ENCODE assay signal across 1 cellular context in the genomic region with DNA sequence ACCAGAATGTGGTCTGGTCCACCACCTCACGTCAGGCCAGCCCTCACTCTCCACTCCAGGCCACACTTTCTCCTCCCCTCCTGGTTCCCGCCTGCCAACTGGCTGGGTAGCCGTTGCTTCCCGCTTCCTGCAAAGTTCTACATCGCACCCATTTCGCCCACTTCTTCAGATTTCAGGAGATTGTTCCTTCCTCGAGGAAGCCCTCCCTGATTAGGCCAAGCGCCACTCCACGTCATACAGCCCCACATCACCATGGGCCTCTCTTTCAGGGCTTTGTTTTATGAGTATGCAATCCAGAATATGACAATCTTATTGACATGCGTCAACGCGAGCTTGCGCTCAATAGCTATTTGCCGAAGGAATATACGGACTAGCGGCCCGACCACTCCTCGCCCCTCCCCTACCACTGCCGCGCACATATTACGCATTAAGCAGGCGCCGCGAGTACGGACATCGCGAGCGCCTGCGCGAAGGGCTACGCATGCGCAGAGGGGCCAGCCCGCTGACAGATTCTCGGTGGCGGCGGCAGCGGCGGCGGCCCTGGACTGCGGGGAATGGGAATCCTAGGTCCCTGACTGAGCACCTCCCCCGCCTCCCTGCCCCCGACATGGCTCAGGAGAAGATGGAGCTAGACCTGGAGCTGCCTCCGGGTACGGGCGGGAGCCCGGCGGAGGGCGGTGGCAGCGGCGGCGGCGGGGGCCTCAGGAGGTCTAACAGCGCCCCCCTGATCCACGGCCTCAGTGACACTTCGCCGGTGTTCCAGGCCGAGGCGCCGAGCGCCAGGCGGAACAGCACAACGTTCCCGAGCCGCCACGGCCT.
A peak's percentile ranks its signal among the peaks of the same experiment; 100 is the strongest.
TF ChIP-seq lines count a peak whose summit lies in the region.

No MANE protein-coding gene starts in this region.

TF ChIP-seq in HepG2, 621 proteins besides CTCF, POLR2A, EP300 and RAD21 (continued from another document and continues in another):
- TF ChIP-seq, protein P1, sequence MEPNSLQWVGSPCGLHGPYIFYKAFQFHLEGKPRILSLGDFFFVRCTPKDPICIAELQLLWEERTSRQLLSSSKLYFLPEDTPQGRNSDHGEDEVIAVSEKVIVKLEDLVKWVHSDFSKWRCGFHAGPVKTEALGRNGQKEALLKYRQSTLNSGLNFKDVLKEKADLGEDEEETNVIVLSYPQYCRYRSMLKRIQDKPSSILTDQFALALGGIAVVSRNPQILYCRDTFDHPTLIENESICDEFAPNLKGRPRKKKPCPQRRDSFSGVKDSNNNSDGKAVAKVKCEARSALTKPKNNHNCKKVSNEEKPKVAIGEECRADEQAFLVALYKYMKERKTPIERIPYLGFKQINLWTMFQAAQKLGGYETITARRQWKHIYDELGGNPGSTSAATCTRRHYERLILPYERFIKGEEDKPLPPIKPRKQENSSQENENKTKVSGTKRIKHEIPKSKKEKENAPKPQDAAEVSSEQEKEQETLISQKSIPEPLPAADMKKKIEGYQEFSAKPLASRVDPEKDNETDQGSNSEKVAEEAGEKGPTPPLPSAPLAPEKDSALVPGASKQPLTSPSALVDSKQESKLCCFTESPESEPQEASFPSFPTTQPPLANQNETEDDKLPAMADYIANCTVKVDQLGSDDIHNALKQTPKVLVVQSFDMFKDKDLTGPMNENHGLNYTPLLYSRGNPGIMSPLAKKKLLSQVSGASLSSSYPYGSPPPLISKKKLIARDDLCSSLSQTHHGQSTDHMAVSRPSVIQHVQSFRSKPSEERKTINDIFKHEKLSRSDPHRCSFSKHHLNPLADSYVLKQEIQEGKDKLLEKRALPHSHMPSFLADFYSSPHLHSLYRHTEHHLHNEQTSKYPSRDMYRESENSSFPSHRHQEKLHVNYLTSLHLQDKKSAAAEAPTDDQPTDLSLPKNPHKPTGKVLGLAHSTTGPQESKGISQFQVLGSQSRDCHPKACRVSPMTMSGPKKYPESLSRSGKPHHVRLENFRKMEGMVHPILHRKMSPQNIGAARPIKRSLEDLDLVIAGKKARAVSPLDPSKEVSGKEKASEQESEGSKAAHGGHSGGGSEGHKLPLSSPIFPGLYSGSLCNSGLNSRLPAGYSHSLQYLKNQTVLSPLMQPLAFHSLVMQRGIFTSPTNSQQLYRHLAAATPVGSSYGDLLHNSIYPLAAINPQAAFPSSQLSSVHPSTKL (CRISPR knock-in tag; IDR thresholded peaks at IDR 0.05) = peak; percentile 7; the same call in 1 of the 2 replicates
- TF ChIP-seq KDM5A (IDR thresholded peaks at IDR 0.05; ENCODE audit: borderline replicate concordance, low read length) = peak; percentile 97
- TF ChIP-seq, protein P2, sequence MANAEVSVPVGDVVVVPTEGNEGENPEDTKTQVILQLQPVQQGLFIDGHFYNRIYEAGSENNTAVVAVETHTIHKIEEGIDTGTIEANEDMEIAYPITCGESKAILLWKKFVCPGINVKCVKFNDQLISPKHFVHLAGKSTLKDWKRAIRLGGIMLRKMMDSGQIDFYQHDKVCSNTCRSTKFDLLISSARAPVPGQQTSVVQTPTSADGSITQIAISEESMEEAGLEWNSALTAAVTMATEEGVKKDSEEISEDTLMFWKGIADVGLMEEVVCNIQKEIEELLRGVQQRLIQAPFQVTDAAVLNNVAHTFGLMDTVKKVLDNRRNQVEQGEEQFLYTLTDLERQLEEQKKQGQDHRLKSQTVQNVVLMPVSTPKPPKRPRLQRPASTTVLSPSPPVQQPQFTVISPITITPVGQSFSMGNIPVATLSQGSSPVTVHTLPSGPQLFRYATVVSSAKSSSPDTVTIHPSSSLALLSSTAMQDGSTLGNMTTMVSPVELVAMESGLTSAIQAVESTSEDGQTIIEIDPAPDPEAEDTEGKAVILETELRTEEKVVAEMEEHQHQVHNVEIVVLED (CRISPR knock-in tag; IDR thresholded peaks at IDR 0.05; ENCODE audit: borderline replicate concordance) = peak; percentile 75; the same call in 1 of the 2 replicates
- no peak for TF ChIP-seq ZNF382 (CRISPR knock-in tag; IDR thresholded peaks at IDR 0.05; ENCODE audit: borderline replicate concordance)
- TF ChIP-seq, protein P3, sequence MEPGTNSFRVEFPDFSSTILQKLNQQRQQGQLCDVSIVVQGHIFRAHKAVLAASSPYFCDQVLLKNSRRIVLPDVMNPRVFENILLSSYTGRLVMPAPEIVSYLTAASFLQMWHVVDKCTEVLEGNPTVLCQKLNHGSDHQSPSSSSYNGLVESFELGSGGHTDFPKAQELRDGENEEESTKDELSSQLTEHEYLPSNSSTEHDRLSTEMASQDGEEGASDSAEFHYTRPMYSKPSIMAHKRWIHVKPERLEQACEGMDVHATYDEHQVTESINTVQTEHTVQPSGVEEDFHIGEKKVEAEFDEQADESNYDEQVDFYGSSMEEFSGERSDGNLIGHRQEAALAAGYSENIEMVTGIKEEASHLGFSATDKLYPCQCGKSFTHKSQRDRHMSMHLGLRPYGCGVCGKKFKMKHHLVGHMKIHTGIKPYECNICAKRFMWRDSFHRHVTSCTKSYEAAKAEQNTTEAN (CRISPR knock-in tag; conservative IDR thresholded peaks at IDR 0.05) = peak; percentile 47; the same call in 1 of the 2 replicates
- TF ChIP-seq ZSCAN21 (CRISPR knock-in tag; IDR thresholded peaks at IDR 0.05; ENCODE audit: borderline replicate concordance) = 0 out of 2 replicates have a peak, but pooled peaks have one; percentile 54
- peak; percentile 89; the same call in 1 of the 2 replicates for TF ChIP-seq ZSCAN29 (CRISPR knock-in tag; conservative IDR thresholded peaks at IDR 0.05)
- TF ChIP-seq ZNF788 (CRISPR knock-in tag; IDR thresholded peaks at IDR 0.05; ENCODE audit: borderline replicate concordance) = peak; percentile 60; the same call in 1 of the 2 replicates
- peak; percentile 73 for TF ChIP-seq ZSCAN31 (CRISPR knock-in tag; IDR thresholded peaks at IDR 0.05; ENCODE audit: low read depth)
- peak; percentile 79; the same call in 1 of the 2 replicates for TF ChIP-seq FOXK1 (CRISPR knock-in tag; IDR thresholded peaks at IDR 0.05; ENCODE audit: borderline replicate concordance, low read depth)
- TF ChIP-seq MIXL1 (CRISPR knock-in tag; IDR thresholded peaks at IDR 0.05) = peak; percentile 11
- TF ChIP-seq, protein P4, sequence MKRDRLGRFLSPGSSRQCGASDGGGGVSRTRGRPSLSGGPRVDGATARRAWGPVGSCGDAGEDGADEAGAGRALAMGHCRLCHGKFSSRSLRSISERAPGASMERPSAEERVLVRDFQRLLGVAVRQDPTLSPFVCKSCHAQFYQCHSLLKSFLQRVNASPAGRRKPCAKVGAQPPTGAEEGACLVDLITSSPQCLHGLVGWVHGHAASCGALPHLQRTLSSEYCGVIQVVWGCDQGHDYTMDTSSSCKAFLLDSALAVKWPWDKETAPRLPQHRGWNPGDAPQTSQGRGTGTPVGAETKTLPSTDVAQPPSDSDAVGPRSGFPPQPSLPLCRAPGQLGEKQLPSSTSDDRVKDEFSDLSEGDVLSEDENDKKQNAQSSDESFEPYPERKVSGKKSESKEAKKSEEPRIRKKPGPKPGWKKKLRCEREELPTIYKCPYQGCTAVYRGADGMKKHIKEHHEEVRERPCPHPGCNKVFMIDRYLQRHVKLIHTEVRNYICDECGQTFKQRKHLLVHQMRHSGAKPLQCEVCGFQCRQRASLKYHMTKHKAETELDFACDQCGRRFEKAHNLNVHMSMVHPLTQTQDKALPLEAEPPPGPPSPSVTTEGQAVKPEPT (CRISPR knock-in tag; IDR thresholded peaks at IDR 0.05; ENCODE audit: low read depth) = 0 out of 2 replicates have a peak, but pooled peaks have one; percentile 40
- no peak for TF ChIP-seq RAD51 (IDR thresholded peaks at IDR 0.05; ENCODE audit: borderline replicate concordance)
- TF ChIP-seq, protein P5, sequence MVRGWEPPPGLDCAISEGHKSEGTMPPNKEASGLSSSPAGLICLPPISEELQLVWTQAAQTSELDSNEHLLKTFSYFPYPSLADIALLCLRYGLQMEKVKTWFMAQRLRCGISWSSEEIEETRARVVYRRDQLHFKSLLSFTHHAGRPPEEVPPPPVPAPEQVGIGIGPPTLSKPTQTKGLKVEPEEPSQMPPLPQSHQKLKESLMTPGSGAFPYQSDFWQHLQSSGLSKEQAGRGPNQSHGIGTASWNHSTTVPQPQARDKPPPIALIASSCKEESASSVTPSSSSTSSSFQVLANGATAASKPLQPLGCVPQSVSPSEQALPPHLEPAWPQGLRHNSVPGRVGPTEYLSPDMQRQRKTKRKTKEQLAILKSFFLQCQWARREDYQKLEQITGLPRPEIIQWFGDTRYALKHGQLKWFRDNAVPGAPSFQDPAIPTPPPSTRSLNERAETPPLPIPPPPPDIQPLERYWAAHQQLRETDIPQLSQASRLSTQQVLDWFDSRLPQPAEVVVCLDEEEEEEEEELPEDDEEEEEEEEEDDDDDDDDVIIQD (CRISPR knock-in tag; IDR thresholded peaks at IDR 0.05; ENCODE audit: low read depth) = no peak; the same call in 1 of the 2 replicates
- TF ChIP-seq SRSF9 (IDR thresholded peaks at IDR 0.05; ENCODE audit: borderline replicate concordance, insufficient read depth, low read depth, low read length, poor library complexity, severe bottlenecking) = no peak
- TF ChIP-seq ZNF451 (CRISPR knock-in tag; IDR thresholded peaks at IDR 0.05) = peak; percentile 83
- peak; percentile 77; the same call in 1 of the 2 replicates for TF ChIP-seq GABPB1 (CRISPR knock-in tag; IDR thresholded peaks at IDR 0.05)
- peak; percentile 62; the same call in 1 of the 2 replicates for TF ChIP-seq ZNF121 (CRISPR knock-in tag; IDR thresholded peaks at IDR 0.05)
- TF ChIP-seq, protein P6, sequence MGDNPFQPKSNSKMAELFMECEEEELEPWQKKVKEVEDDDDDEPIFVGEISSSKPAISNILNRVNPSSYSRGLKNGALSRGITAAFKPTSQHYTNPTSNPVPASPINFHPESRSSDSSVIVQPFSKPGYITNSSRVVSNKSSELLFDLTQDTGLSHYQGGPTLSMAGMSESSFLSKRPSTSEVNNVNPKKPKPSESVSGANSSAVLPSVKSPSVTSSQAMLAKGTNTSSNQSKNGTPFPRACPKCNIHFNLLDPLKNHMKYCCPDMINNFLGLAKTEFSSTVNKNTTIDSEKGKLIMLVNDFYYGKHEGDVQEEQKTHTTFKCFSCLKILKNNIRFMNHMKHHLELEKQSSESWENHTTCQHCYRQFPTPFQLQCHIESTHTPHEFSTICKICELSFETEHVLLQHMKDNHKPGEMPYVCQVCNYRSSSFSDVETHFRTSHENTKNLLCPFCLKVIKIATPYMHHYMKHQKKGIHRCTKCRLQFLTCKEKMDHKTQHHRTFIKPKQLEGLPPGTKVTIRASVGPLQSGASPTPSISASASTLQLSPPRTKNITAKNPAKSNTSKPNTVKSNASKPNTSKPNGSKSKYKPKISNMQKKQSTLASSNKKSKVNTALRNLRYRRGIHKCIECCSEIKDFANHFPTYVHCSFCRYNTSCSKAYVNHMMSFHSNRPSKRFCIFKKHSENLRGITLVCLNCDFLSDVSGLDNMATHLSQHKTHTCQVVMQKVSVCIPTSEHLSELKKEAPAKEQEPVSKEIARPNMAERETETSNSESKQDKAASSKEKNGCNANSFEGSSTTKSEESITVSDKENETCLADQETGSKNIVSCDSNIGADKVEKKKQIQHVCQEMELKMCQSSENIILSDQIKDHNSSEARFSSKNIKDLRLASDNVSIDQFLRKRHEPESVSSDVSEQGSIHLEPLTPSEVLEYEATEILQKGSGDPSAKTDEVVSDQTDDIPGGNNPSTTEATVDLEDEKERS (CRISPR knock-in tag; IDR thresholded peaks at IDR 0.05) = no peak; the same call in 1 of the 2 replicates
- TF ChIP-seq RFX3 (CRISPR knock-in tag; IDR thresholded peaks at IDR 0.05) = no peak
- TF ChIP-seq ZNF629 (CRISPR knock-in tag; conservative IDR thresholded peaks at IDR 0.05) = peak; percentile 62
- TF ChIP-seq, protein P7, sequence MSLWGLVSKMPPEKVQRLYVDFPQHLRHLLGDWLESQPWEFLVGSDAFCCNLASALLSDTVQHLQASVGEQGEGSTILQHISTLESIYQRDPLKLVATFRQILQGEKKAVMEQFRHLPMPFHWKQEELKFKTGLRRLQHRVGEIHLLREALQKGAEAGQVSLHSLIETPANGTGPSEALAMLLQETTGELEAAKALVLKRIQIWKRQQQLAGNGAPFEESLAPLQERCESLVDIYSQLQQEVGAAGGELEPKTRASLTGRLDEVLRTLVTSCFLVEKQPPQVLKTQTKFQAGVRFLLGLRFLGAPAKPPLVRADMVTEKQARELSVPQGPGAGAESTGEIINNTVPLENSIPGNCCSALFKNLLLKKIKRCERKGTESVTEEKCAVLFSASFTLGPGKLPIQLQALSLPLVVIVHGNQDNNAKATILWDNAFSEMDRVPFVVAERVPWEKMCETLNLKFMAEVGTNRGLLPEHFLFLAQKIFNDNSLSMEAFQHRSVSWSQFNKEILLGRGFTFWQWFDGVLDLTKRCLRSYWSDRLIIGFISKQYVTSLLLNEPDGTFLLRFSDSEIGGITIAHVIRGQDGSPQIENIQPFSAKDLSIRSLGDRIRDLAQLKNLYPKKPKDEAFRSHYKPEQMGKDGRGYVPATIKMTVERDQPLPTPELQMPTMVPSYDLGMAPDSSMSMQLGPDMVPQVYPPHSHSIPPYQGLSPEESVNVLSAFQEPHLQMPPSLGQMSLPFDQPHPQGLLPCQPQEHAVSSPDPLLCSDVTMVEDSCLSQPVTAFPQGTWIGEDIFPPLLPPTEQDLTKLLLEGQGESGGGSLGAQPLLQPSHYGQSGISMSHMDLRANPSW (CRISPR knock-in tag; IDR thresholded peaks at IDR 0.05; ENCODE audit: borderline replicate concordance) = peak; percentile 73; the same call in 1 of the 2 replicates
- peak; percentile 43; the same call in 1 of the 2 replicates for TF ChIP-seq ZBTB38 (CRISPR knock-in tag; IDR thresholded peaks at IDR 0.05)
- TF ChIP-seq, protein P8, sequence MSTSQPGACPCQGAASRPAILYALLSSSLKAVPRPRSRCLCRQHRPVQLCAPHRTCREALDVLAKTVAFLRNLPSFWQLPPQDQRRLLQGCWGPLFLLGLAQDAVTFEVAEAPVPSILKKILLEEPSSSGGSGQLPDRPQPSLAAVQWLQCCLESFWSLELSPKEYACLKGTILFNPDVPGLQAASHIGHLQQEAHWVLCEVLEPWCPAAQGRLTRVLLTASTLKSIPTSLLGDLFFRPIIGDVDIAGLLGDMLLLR (CRISPR knock-in tag; IDR thresholded peaks at IDR 0.05) = peak; percentile 73; the same call in 1 of the 2 replicates
- no peak for TF ChIP-seq STAT5B (CRISPR knock-in tag; IDR thresholded peaks at IDR 0.05)
- no peak for TF ChIP-seq AKAP8 (CRISPR knock-in tag; IDR thresholded peaks at IDR 0.05)
- TF ChIP-seq SP5 (CRISPR knock-in tag; IDR thresholded peaks at IDR 0.05; ENCODE audit: borderline replicate concordance, low read depth) = no peak
- TF ChIP-seq TCF12 (IDR thresholded peaks at IDR 0.05) = no peak
- TF ChIP-seq TCF12 (CRISPR knock-in tag; IDR thresholded peaks at IDR 0.05) = 0 out of 2 replicates have a peak, but pooled peaks have one; percentile 78
- peak; percentile 74; the same call in 1 of the 2 replicates for TF ChIP-seq TAF1 (CRISPR knock-in tag; IDR thresholded peaks at IDR 0.05)
